Comparison of ENCODE assay signal across 19 cellular contexts in the genomic region with DNA sequence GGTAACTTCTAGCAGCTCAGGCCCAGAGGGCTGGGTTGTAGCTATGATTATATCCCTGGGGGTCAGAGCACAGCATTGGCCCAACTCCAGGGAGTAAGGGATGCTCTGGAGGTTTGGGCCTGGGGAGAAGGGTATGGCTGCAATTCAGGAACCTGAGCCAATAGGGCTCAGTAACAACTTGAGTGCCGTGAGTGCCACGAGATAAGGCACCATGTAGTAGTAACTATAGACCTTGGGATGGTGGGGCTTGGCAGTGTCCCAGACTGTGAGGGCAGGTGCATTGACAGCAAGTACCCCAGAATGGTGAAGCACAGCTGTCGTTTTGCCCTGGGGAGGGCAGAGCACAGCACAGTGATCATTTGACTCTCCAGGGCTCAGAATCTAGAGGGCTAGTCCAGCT. TPM values are rescaled to one million over a fixed set of nuclear protein-coding genes. Genes with fewer than 3 reads are reported as not detected.
DNase-seq lines count a peak whose midpoint lies in the region; ATAC-seq, FAIRE-seq and TF ChIP-seq lines count a peak whose summit lies in the region.
"Had no signal": no experiment of that assay in that cellular context is flagged by ENCODE, and none has a peak within 500 bp of the region (broad histone marks: within the 10 kb centered on the region; RNA-seq: fewer than 3 reads in every experiment).

No MANE protein-coding gene starts in this region.

- no peak overlapping the region for H2BK120ac ChIP-seq in H1 (replicated peaks; ENCODE audit: low read depth, low read length)

- no peak overlapping the region for H3K9ac ChIP-seq in H1 (replicated peaks in 1 of 4; ENCODE audit: extremely low read depth in 1 of 4, low read depth in 3 of 4, low read length in 3 of 4)

- H3K79me2 ChIP-seq in H1 (ENCODE audit: control insufficient read depth in 1 of 2, insufficient read depth in 2 of 2, low read length in 2 of 2): no peaks in the 10 kb centered on the region

- H3K79me1 ChIP-seq in H1 (ENCODE audit: low read depth, low read length): no peaks in the 10 kb centered on the region

- FAIRE-seq in H1 (lab: Jason Lieb, UNC): no peak
- FAIRE-seq: A204.1, GM12892, HepG2 had no signal

- intact Hi-C loops in Right ventricle myocardium superior (cut with DNase I) (no loop called here), tibial artery (cut with DNase I; ENCODE audit: low total_unique reads) (no loop called here)

- no peaks in the 10 kb centered on the region for H4K20me1 ChIP-seq in H1 (replicated peaks in 1 of 2; ENCODE audit: control insufficient read depth in 1 of 2, insufficient read depth in 2 of 2, low read length in 2 of 2)

- no peaks in the 10 kb centered on the region for H3K36me3 ChIP-seq in right atrium auricular region
- no peaks in the 10 kb centered on the region for H3K36me3 ChIP-seq in H1 (ENCODE audit: control insufficient read depth in 2 of 4, insufficient read depth in 4 of 4, low read length in 3 of 4)
- H3K36me3 ChIP-seq in tibial artery: no peaks in the 10 kb centered on the region
- H3K36me3 ChIP-seq: HAP-1 had no signal

- H4K8ac ChIP-seq in H1 (ENCODE audit: extremely low read depth, insufficient read depth, low read length): peak overlapping the region; percentile 35; the same call in 1 of the 2 replicates

- H3K9me3 Mint-ChIP-seq in stimulated activated effector memory CD8-positive, alpha-beta T cell treated with anti-CD3 and anti-CD28 coated beads, Interleukin-12 subunit alpha, Interleukin-12 subunit beta, amount 100 ng/mL, for 72 hours: peaks cover 4% of the 10 kb centered on the region

- H3K4me3 ChIP-seq in right atrium auricular region (no peak overlapping the region), H1 (ENCODE audit: extremely low read depth in 1 of 4, insufficient read depth in 2 of 4, low read depth in 3 of 4, low read length in 4 of 4) (no peak overlapping the region), tibial artery (no peak overlapping the region)
- H3K4me3 ChIP-seq: HAP-1 had no signal

- H3K4ac ChIP-seq in H1 (replicated peaks; ENCODE audit: insufficient read length, low read depth, low read length): no peak overlapping the region

- TF ChIP-seq RAD21 in H1 (IDR thresholded peaks at IDR 0.05 in 1 of 2, conservative IDR thresholded peaks at IDR 0.05 in 1 of 2; ENCODE audit: low read depth in 2 of 2, low read length in 2 of 2): no peak

- no peak overlapping the region for H3K27ac ChIP-seq in right atrium auricular region
- no peak overlapping the region for H3K27ac ChIP-seq in H1 (ENCODE audit: low read depth, low read length)
- H3K27ac ChIP-seq in tibial artery: no peak overlapping the region
- H3K27ac ChIP-seq: C4-2B had no signal

- CTCF ChIA-PET in H1 (lab: Charles Lee; ENCODE audit: partially characterized antibody): interaction anchor here (0.7 to 2.4 kb wide), 5 partner anchors 10 to 90 kb away, joined by 3 to 7 read pairs (median 5); no protein-coding TSS in a partner anchor

- no peak overlapping the region for H2BK15ac ChIP-seq in H1 (ENCODE audit: low read length)

- DNase-seq in Right ventricle myocardium superior (no peak), right atrium auricular region (ENCODE audit: low spot score) (no peak), NCI-H1105 treated with DMSO at 0.1 percent for 48 hours (lab: John Stamatoyannopoulos, UW) (peak; percentile 6), H1 (ENCODE audit: low read depth in 1 of 2, low spot score in 2 of 2) (no peak), tibial artery (no peak), HUDEP-2 (lab: John Stamatoyannopoulos, UW; ENCODE audit: unreplicated experiment in 76 of 76) (no peak)
- no peak for DNase-seq in stimulated activated effector memory CD8-positive, alpha-beta T cell treated with anti-CD3 and anti-CD28 coated beads, Interleukin-12 subunit alpha, Interleukin-12 subunit beta, amount 100 ng/mL, for 72 hours (ENCODE audit: low spot score in 2 of 2)
- DNase-seq: Caco-2; CD8-positive, alpha-beta T cell; DND-41; GDM1; GOT3 had no signal

- TF ChIP-seq POLR2A in H1 (IDR thresholded peaks at IDR 0.05; ENCODE audit: control extremely low read depth in 1 of 2, low read depth in 2 of 2, low read length in 2 of 2): no peak

- H3K4me1 ChIP-seq in right atrium auricular region (no peaks in the 10 kb centered on the region), H1 (replicated peaks in 1 of 4; ENCODE audit: control insufficient read depth in 3 of 4, insufficient read depth in 4 of 4, low read length in 3 of 4) (no peaks in the 10 kb centered on the region), tibial artery (no peaks in the 10 kb centered on the region)
- H3K4me1 ChIP-seq: Caco-2, HAP-1 had no signal

- no peak for TF ChIP-seq CTCF in right atrium auricular region (IDR thresholded peaks at IDR 0.05)
- no peak for TF ChIP-seq CTCF in H1 (IDR thresholded peaks at IDR 0.05; ENCODE audit: control extremely low read depth in 1 of 3, insufficient read depth in 1 of 3, low read depth in 1 of 3, low read length in 3 of 3)
- no peak for TF ChIP-seq CTCF in tibial artery (IDR thresholded peaks at IDR 0.05)

- H3K18ac ChIP-seq in H1 (ENCODE audit: extremely low read depth, low read length): no peak overlapping the region

- H4K5ac ChIP-seq in H1 (ENCODE audit: insufficient read length, low read depth, low read length): no peak overlapping the region

- H3K9me3 ChIP-seq in right atrium auricular region (peaks cover 0 to 18% of the 10 kb centered on the region in 2 donors), H1 (ENCODE audit: insufficient read depth in 2 of 2, low read depth in 1 of 2, low read length in 1 of 2) (peaks cover 0 to 3% of the 10 kb centered on the region in 2 experiments; a peak in 2 of 4 replicates), tibial artery (peaks cover 0 to 4% (median 0%) of the 10 kb centered on the region in 3 donors)
- H3K9me3 ChIP-seq: Caco-2, HAP-1 had no signal

- ATAC-seq in Right ventricle myocardium superior (ENCODE audit: poor library complexity): peak; percentile 25
- ATAC-seq in stimulated activated effector memory CD8-positive, alpha-beta T cell treated with anti-CD3 and anti-CD28 coated beads, Interleukin-12 subunit alpha, Interleukin-12 subunit beta, amount 100 ng/mL, for 72 hours: peak; percentile 26
- ATAC-seq: CD8-positive, alpha-beta T cell; HepG2 had no signal

- H4K91ac ChIP-seq in H1 (replicated peaks; ENCODE audit: insufficient read length, low read length): no peak overlapping the region

- POLR2A ChIA-PET in H1 (lab: Charles Lee; ENCODE audit: partially characterized antibody): interaction anchor here (1.5 kb wide), 1 partner anchor 9 kb away, joined by 3 read pairs; no protein-coding TSS in a partner anchor

- no peak overlapping the region for H3K4me3 Mint-ChIP-seq in stimulated activated effector memory CD8-positive, alpha-beta T cell treated with anti-CD3 and anti-CD28 coated beads, Interleukin-12 subunit alpha, Interleukin-12 subunit beta, amount 100 ng/mL, for 72 hours
- H3K4me3 Mint-ChIP-seq: B cell; CD8-positive, alpha-beta T cell had no signal

- H3K36me3 Mint-ChIP-seq in stimulated activated effector memory CD8-positive, alpha-beta T cell treated with anti-CD3 and anti-CD28 coated beads, Interleukin-12 subunit alpha, Interleukin-12 subunit beta, amount 100 ng/mL, for 72 hours: no peaks in the 10 kb centered on the region
- H3K36me3 Mint-ChIP-seq: CD8-positive, alpha-beta T cell had no signal

- H3K56ac ChIP-seq in H1 (replicated peaks; ENCODE audit: insufficient read length, low read depth, low read length): no peak overlapping the region

- no peak overlapping the region for H3K23ac ChIP-seq in H1 (ENCODE audit: insufficient read length)

- TF ChIP-seq EP300 in H1 (IDR thresholded peaks at IDR 0.05; ENCODE audit: borderline replicate concordance in 1 of 2, low read depth in 2 of 2, low read length in 2 of 2): no peak

- H3K4me2 ChIP-seq in H1 (ENCODE audit: insufficient read depth in 1 of 2, low read depth in 2 of 2, low read length in 2 of 2): no peak overlapping the region

- H3K4me1 Mint-ChIP-seq in stimulated activated effector memory CD8-positive, alpha-beta T cell treated with anti-CD3 and anti-CD28 coated beads, Interleukin-12 subunit alpha, Interleukin-12 subunit beta, amount 100 ng/mL, for 72 hours: no peaks in the 10 kb centered on the region
- H3K4me1 Mint-ChIP-seq: B cell had no signal

- H3K27me3 ChIP-seq in right atrium auricular region (no peaks in the 10 kb centered on the region), H1 (replicated peaks in 1 of 4; ENCODE audit: control insufficient read depth in 3 of 4, extremely low read depth in 1 of 4, insufficient read depth in 3 of 4, low read length in 3 of 4) (no peaks in the 10 kb centered on the region), tibial artery (no peaks in the 10 kb centered on the region)

- no peak overlapping the region for H2BK5ac ChIP-seq in H1 (ENCODE audit: low read depth, low read length)

- WGBS in H1 (ENCODE audit: extremely low coverage in 1 of 2, insufficient coverage in 1 of 2, insufficient read length in 1 of 2, insufficient replicate concordance in 2 of 2, low coverage in 1 of 2, low lambda C conversion rate in 2 of 2, missing lambda C conversion rate in 1 of 2), 2 experiments: 87% methylated on average over 3 of the region's 3 CpGs; no CpG with 5 or more reads in 1 of the 2 experiments

- no peak overlapping the region for H2BK20ac ChIP-seq in H1 (ENCODE audit: low read length)

- no peaks in the 10 kb centered on the region for H3K23me2 ChIP-seq in H1 (ENCODE audit: low read depth, low read length)

- H3K27ac Mint-ChIP-seq in stimulated activated effector memory CD8-positive, alpha-beta T cell treated with anti-CD3 and anti-CD28 coated beads, Interleukin-12 subunit alpha, Interleukin-12 subunit beta, amount 100 ng/mL, for 72 hours: no peak overlapping the region
- H3K27ac Mint-ChIP-seq: B cell; CD8-positive, alpha-beta T cell had no signal

- no peak overlapping the region for H2AFZ ChIP-seq in H1 (ENCODE audit: low read length)

- H2BK12ac ChIP-seq in H1 (ENCODE audit: low read depth, low read length): no peak overlapping the region

- H2AK5ac ChIP-seq in H1 (ENCODE audit: low read depth, low read length): no peak overlapping the region

- H3K14ac ChIP-seq in H1 (ENCODE audit: insufficient read length): no peak overlapping the region

RNA-seq across cellular contexts. Expression of a gene that starts 45.1 kb away (rescaled TPM):
- total RNA-seq in Right ventricle myocardium superior (0.48 TPM), right atrium auricular region (under 1 TPM; 0.30 to 0.94 TPM)
- 0.74 and 0.94 TPM in 2 replicates for total RNA-seq in H1 (2021; fragmentation: NEBNext Ultra II Directional; extraction: Animal tissue kit (Norgen Biotek cat#: 25700))
- polyA plus RNA-seq in H1 (2011; rRNA removed): 0.25 and 0.44 TPM in 2 replicates
- polyA plus RNA-seq in H1 (2011; cell fraction: cytosol; rRNA removed): 0.44 TPM
- polyA plus RNA-seq in H1 (2011; cell fraction: nucleus; rRNA removed): 0.86 TPM
- polyA plus RNA-seq in H1 (2012, experiment 1 of 2): 0.76 to 1.6 TPM (median 1.3 TPM) in 4 replicates
- 0.21 TPM for polyA plus RNA-seq in H1 (2012, experiment 2 of 2)
- polyA plus RNA-seq in H1 (2013, experiment 1 of 2): 0.65 TPM
- 0.68 TPM for polyA plus RNA-seq in H1 (2013, experiment 2 of 2)
- 1.1 and 1.9 TPM in 2 replicates for polyA minus RNA-seq in H1 (2011; rRNA and poly(A)+ RNA removed)
- not detected for polyA minus RNA-seq in H1 (2011; cell fraction: cytosol; rRNA and poly(A)+ RNA removed)
- polyA minus RNA-seq in H1 (2011; cell fraction: nucleus; rRNA and poly(A)+ RNA removed): 3.0 TPM
- total RNA-seq: CD8-positive, alpha-beta T cell; HT-29 had no signal
